8 cellular contexts compared by ENCODE assay signal in genomic region chr11:124114942-124115781, GRCh38.
DNase-seq lines count a peak whose midpoint lies in the region; TF ChIP-seq lines count a peak whose summit lies in the region.

Gene VWA5A (plus strand): TSS chr11:124115450. CDS start chr11:124117512, 2,062 bp downstream.

- TF ChIP-seq CTCF in MM.1S (IDR thresholded peaks at IDR 0.05; ENCODE audit: low read length): no peak
- TF ChIP-seq CTCF in astrocyte of the spinal cord (IDR thresholded peaks at IDR 0.05; ENCODE audit: low read depth, low read length): no peak
- no peak for TF ChIP-seq CTCF in retinal pigment epithelial cell (conservative IDR thresholded peaks at IDR 0.05; ENCODE audit: low read depth, low read length)

- peak within 1 kb of the TSS; percentile 14; the same call in 1 of the 2 replicates for H3K9ac ChIP-seq in MM.1S (ENCODE audit: low read length)

- DNase-seq in HAP-1 (ENCODE audit: low spot score in 2 of 2): peak; percentile 65 to 76
- DNase-seq in MM.1S: peak; percentile 80
- peak; percentile 79 for DNase-seq in T-helper 2 cell treated with Interferon-gamma antibody and Interleukin-4, amounts not matched to agents 5 μg/mL and 100 μg/mL, for 36 hours (ENCODE audit: low spot score)
- DNase-seq in astrocyte of the spinal cord (ENCODE audit: low read depth, low spot score): peak; percentile 91
- peak; percentile 19 to 40 for DNase-seq in hippocampal formation (lab: John Stamatoyannopoulos, UW)
- DNase-seq in retinal pigment epithelial cell (ENCODE audit: low read depth): peak; percentile 71
- no peak for DNase-seq in OCI-M2 (lab: John Stamatoyannopoulos, UW; ENCODE audit: unreplicated experiment)

- H2AFZ ChIP-seq in MM.1S (ENCODE audit: low read length): peak within 1 kb of the TSS; percentile 73

- in situ Hi-C loops in HAP-1 (cut with MboI; ENCODE audit: low sequenced_read_pairs): no loop called here
- in situ Hi-C loops in astrocyte of the spinal cord (cut with HindIII; ENCODE audit: low sequenced_read_pairs): no loop called here

- no peaks in the 10 kb centered on the region for H3K79me2 ChIP-seq in MM.1S (ENCODE audit: low read length)

- no peaks in the 10 kb centered on the region for H3K9me3 ChIP-seq in HAP-1
- H3K9me3 ChIP-seq in MM.1S (replicated peaks; ENCODE audit: insufficient read depth, low read length): no peaks in the 10 kb centered on the region

- H3K36me3 ChIP-seq in HAP-1 (replicated peaks): no peaks in the 10 kb centered on the region
- no peaks in the 10 kb centered on the region for H3K36me3 ChIP-seq in MM.1S (replicated peaks; ENCODE audit: insufficient read depth, low read length)

- H3K4me3 ChIP-seq in GM08714 (ENCODE audit: low read length) (peak within 1 kb of the TSS; percentile 69; the same call in 1 of the 2 replicates), HAP-1 (peak within 1 kb of the TSS; percentile 29), MM.1S (ENCODE audit: low read length) (peak within 1 kb of the TSS; percentile 53), astrocyte of the spinal cord (ENCODE audit: low read depth, low read length) (peak within 1 kb of the TSS; percentile 66), retinal pigment epithelial cell (ENCODE audit: low read length) (peak within 1 kb of the TSS; percentile 61)

- peak within 1 kb of the TSS; percentile 89 for H3K27ac Mint-ChIP-seq in T-helper 2 cell treated with Interferon-gamma antibody and Interleukin-4, amounts not matched to agents 5 μg/mL and 100 μg/mL, for 36 hours

- H3K27me3 ChIP-seq in HAP-1 (ENCODE audit: low read depth) (peaks cover 5% of the 10 kb centered on the region), MM.1S (replicated peaks; ENCODE audit: insufficient read depth, low read length) (no peaks in the 10 kb centered on the region)

- H3F3A ChIP-seq in MM.1S (ENCODE audit: insufficient read depth, low read length): no peaks in the 10 kb centered on the region

- H3K36me3 Mint-ChIP-seq in T-helper 2 cell treated with Interferon-gamma antibody and Interleukin-4, amounts not matched to agents 5 μg/mL and 100 μg/mL, for 36 hours (ENCODE audit: low read depth): peaks cover 16% of the 10 kb centered on the region

- no peaks in the 10 kb centered on the region for H4K20me1 ChIP-seq in MM.1S (ENCODE audit: insufficient read depth, low read length)

- no peaks in the 10 kb centered on the region for H3K9me3 Mint-ChIP-seq in T-helper 2 cell treated with Interferon-gamma antibody and Interleukin-4, amounts not matched to agents 5 μg/mL and 100 μg/mL, for 36 hours

- H3K4me1 ChIP-seq in HAP-1: peaks cover 2% of the 10 kb centered on the region; the same call in 1 of the 2 replicates
- 0 out of 2 replicates have a peak, but pooled peaks cover 4% of the 10 kb centered on the region for H3K4me1 ChIP-seq in MM.1S (ENCODE audit: low read length)

- H3K27me3 Mint-ChIP-seq in T-helper 2 cell treated with Interferon-gamma antibody and Interleukin-4, amounts not matched to agents 5 μg/mL and 100 μg/mL, for 36 hours (ENCODE audit: low read depth): peaks cover 17% of the 10 kb centered on the region

- H3K4me1 Mint-ChIP-seq in T-helper 2 cell treated with Interferon-gamma antibody and Interleukin-4, amounts not matched to agents 5 μg/mL and 100 μg/mL, for 36 hours (ENCODE audit: low read depth): peaks cover 21% of the 10 kb centered on the region

- H3K27ac ChIP-seq in MM.1S (ENCODE audit: low read length): no peak within 1 kb of the TSS

- H3K4me3 Mint-ChIP-seq in T-helper 2 cell treated with Interferon-gamma antibody and Interleukin-4, amounts not matched to agents 5 μg/mL and 100 μg/mL, for 36 hours: peak within 1 kb of the TSS; percentile 93

- no peaks in the 10 kb centered on the region for H3K9me2 ChIP-seq in MM.1S (replicated peaks; ENCODE audit: insufficient read depth, low read length)

- H3K4me2 ChIP-seq in MM.1S (ENCODE audit: low read depth, low read length): peak within 1 kb of the TSS; percentile 72
